26 cellular contexts compared by ENCODE assay signal in genomic region chrX:99469439-99469838, GRCh38.
DNase-seq lines count a peak whose midpoint lies in the region; ATAC-seq and TF ChIP-seq lines count a peak whose summit lies in the region.
"Had no signal": no experiment of that assay in that cellular context is flagged by ENCODE, and none has a peak within 500 bp of the region (broad histone marks: within the 10 kb centered on the region; RNA-seq: fewer than 3 reads in every experiment).

No MANE protein-coding gene starts in this region.

- H3K4ac ChIP-seq in mesendoderm (ENCODE audit: low read depth, low read length) = no peak overlapping the region

- no peak overlapping the region for H2AK5ac ChIP-seq in mesendoderm (ENCODE audit: low read length)

- H3K36me3 Mint-ChIP-seq in WTC11 = no peaks in the 10 kb centered on the region
- no peaks in the 10 kb centered on the region for H3K36me3 Mint-ChIP-seq in endodermal cell (ENCODE audit: low read depth)
- H3K36me3 Mint-ChIP-seq: CD14-positive monocyte; CD4-positive, alpha-beta memory T cell; CD4-positive, CD25-positive, alpha-beta regulatory T cell; CD8-positive, alpha-beta memory T cell had no signal

- H2BK120ac ChIP-seq in mesendoderm (ENCODE audit: low read depth, low read length) = no peak overlapping the region

- H3K56ac ChIP-seq in mesendoderm (ENCODE audit: low read length) = no peak overlapping the region

- no peaks in the 10 kb centered on the region for H3K9me3 ChIP-seq in endodermal cell (ENCODE audit: control insufficient read depth, low read length)
- H3K9me3 ChIP-seq: BE2C had no signal

- H3K27me3 ChIP-seq in endodermal cell (ENCODE audit: control insufficient read depth, insufficient read depth, low read length, poor library complexity, severe bottlenecking) (no peaks in the 10 kb centered on the region), mesendoderm (ENCODE audit: insufficient read depth, low read length, poor library complexity) (no peaks in the 10 kb centered on the region)
- H3K27me3 ChIP-seq: BE2C had no signal

- H3K27me3 Mint-ChIP-seq in WTC11 (ENCODE audit: low read depth) (no peaks in the 10 kb centered on the region; the same call in 1 of the 2 replicates), endodermal cell (ENCODE audit: insufficient read depth) (no peaks in the 10 kb centered on the region)
- H3K27me3 Mint-ChIP-seq: CD4-positive, alpha-beta memory T cell; CD4-positive, CD25-positive, alpha-beta regulatory T cell; CD8-positive, alpha-beta memory T cell had no signal

- H3K27ac ChIP-seq in endodermal cell (ENCODE audit: low read depth, low read length) = no peak overlapping the region
- no peak overlapping the region for H3K27ac ChIP-seq in mesendoderm (ENCODE audit: low read depth, low read length)
- H3K27ac ChIP-seq: BLaER1 had no signal

- POLR2A ChIA-PET in WTC11 (lab: Charles Lee) = no interaction called here

- no peak overlapping the region for H3K9ac ChIP-seq in endodermal cell (ENCODE audit: extremely low read depth, low read length, poor library complexity, severe bottlenecking)
- no peak overlapping the region for H3K9ac ChIP-seq in mesendoderm (ENCODE audit: low read length)
- H3K9ac ChIP-seq: BLaER1 had no signal

- no peaks in the 10 kb centered on the region for H3K79me1 ChIP-seq in mesendoderm (ENCODE audit: low read length)

- no peak overlapping the region for H2BK15ac ChIP-seq in mesendoderm (replicated peaks; ENCODE audit: low read depth)

- CTCF ChIA-PET in WTC11 (lab: Charles Lee) = interaction anchor here (0.9 kb wide), 1 partner anchor 10 kb away, joined by 3 read pairs; no protein-coding TSS in a partner anchor

- H3K23ac ChIP-seq in mesendoderm (ENCODE audit: low read length) = no peak overlapping the region

- H3K36me3 ChIP-seq in endodermal cell (ENCODE audit: control insufficient read depth, insufficient read depth, low read length) = no peaks in the 10 kb centered on the region
- H3K36me3 ChIP-seq in mesendoderm (ENCODE audit: control insufficient read depth, insufficient read depth, low read length) = no peaks in the 10 kb centered on the region
- H3K36me3 ChIP-seq: BE2C, BLaER1 had no signal

- H3K4me3 ChIP-seq in endodermal cell (ENCODE audit: low read length) (no peak overlapping the region), mesendoderm (ENCODE audit: low read length) (no peak overlapping the region)
- H3K4me3 ChIP-seq: BLaER1, GM12878 had no signal

- no peak for DNase-seq in WTC11 (ENCODE audit: low spot score)
- peak; percentile 35 for DNase-seq in endodermal cell
- peak; percentile 3 for DNase-seq in iPS-NIHi11 (ENCODE audit: low spot score)
- DNase-seq in mesendoderm = peak; percentile 0
- DNase-seq in NCI-H2196 (lab: John Stamatoyannopoulos, UW; ENCODE audit: unreplicated experiment) = no peak
- DNase-seq in NCI-H510A (lab: John Stamatoyannopoulos, UW) = no peak
- no peak for DNase-seq in T1000 (lab: John Stamatoyannopoulos, UW)
- no peak for DNase-seq in NCI-H82 treated with DMSO at 0.1 percent for 48 hours (lab: John Stamatoyannopoulos, UW; ENCODE audit: unreplicated experiment)
- DNase-seq: 8988T; ACHN; BE2C; C1 segment of cervical spinal cord; CD4-positive, alpha-beta memory T cell; CD4-positive, CD25-positive, alpha-beta regulatory T cell; CD8-positive, alpha-beta memory T cell; COR-L47; DMS 273 treated with DMSO at 0.1 percent for 48 hours; DMS153; DMS53; DMS79; DND-41; EL; GDM1 had no signal

- no peaks in the 10 kb centered on the region for H3K4me1 ChIP-seq in endodermal cell (ENCODE audit: control insufficient read depth, insufficient read depth, low read length)
- no peaks in the 10 kb centered on the region for H3K4me1 ChIP-seq in mesendoderm (ENCODE audit: control insufficient read depth, low read depth, low read length)
- H3K4me1 ChIP-seq: BE2C, BLaER1 had no signal

- H3K4me1 Mint-ChIP-seq in WTC11 (no peaks in the 10 kb centered on the region), endodermal cell (no peaks in the 10 kb centered on the region)
- H3K4me1 Mint-ChIP-seq: CD14-positive monocyte; CD4-positive, alpha-beta memory T cell; CD4-positive, CD25-positive, alpha-beta regulatory T cell; CD8-positive, alpha-beta memory T cell had no signal

- no peak overlapping the region for H3K27ac Mint-ChIP-seq in WTC11
- no peak overlapping the region for H3K27ac Mint-ChIP-seq in endodermal cell
- H3K27ac Mint-ChIP-seq: CD14-positive monocyte; CD4-positive, alpha-beta memory T cell; CD4-positive, CD25-positive, alpha-beta regulatory T cell; CD8-positive, alpha-beta memory T cell had no signal

- 86% methylated on average over 3 of the region's 3 CpGs; no CpG with 5 or more reads in 1 of the 2 experiments for WGBS in endodermal cell (ENCODE audit: insufficient coverage in 1 of 2, insufficient read length in 1 of 2), 2 experiments
- no CpG with 5 or more reads among the region's 3 CpGs for WGBS in mesendoderm (ENCODE audit: extremely low coverage, insufficient coverage, low lambda C conversion rate)

- no peaks in the 10 kb centered on the region for H3K79me2 ChIP-seq in mesendoderm (ENCODE audit: control insufficient read depth, insufficient read depth, low read length)

- no peak overlapping the region for H3K18ac ChIP-seq in mesendoderm (ENCODE audit: low read length)

- TF ChIP-seq CTCF in WTC11 (IDR thresholded peaks at IDR 0.05) (no peak), endodermal cell (conservative IDR thresholded peaks at IDR 0.05) (peak; percentile 42)

- H3K4me2 ChIP-seq in mesendoderm (ENCODE audit: low read length) = no peak overlapping the region
- H3K4me2 ChIP-seq: BLaER1 had no signal

- 0 out of 2 replicates have a peak, but pooled peaks have one; percentile 52 for ATAC-seq in WTC11
- ATAC-seq: GM12878 had no signal

- no peak overlapping the region for H2BK5ac ChIP-seq in mesendoderm (ENCODE audit: low read length)

- peaks cover 6% of the 10 kb centered on the region for H3K9me3 Mint-ChIP-seq in WTC11
- H3K9me3 Mint-ChIP-seq in endodermal cell = no peaks in the 10 kb centered on the region

- H3K4me3 Mint-ChIP-seq in WTC11 (no peak overlapping the region), endodermal cell (no peak overlapping the region)
- H3K4me3 Mint-ChIP-seq: CD14-positive monocyte; CD4-positive, alpha-beta memory T cell; CD4-positive, CD25-positive, alpha-beta regulatory T cell; CD8-positive, alpha-beta memory T cell had no signal

- no peak overlapping the region for H4K5ac ChIP-seq in mesendoderm (ENCODE audit: low read length)

- no peak overlapping the region for H4K8ac ChIP-seq in mesendoderm (ENCODE audit: low read depth, low read length)

TF ChIP-seq in WTC11, 78 proteins besides CTCF, POLR2A, EP300 and RAD21 (continues in another document):
- TF ChIP-seq NFATC4 (CRISPR knock-in tag; IDR thresholded peaks at IDR 0.05) = no peak
- no peak for TF ChIP-seq FOXP1 (CRISPR knock-in tag; IDR thresholded peaks at IDR 0.05; ENCODE audit: borderline replicate concordance)
- no peak for TF ChIP-seq ZNF532 (CRISPR knock-in tag; IDR thresholded peaks at IDR 0.05; ENCODE audit: borderline replicate concordance)
- no peak for TF ChIP-seq IRF2 (CRISPR knock-in tag; IDR thresholded peaks at IDR 0.05; ENCODE audit: borderline replicate concordance, low read depth)
- TF ChIP-seq FOXK1 (CRISPR knock-in tag; IDR thresholded peaks at IDR 0.05) = no peak
- no peak for TF ChIP-seq CBFB (CRISPR knock-in tag; IDR thresholded peaks at IDR 0.05; ENCODE audit: low read depth)
- no peak for TF ChIP-seq SP1 (CRISPR knock-in tag; conservative IDR thresholded peaks at IDR 0.05)
- TF ChIP-seq ZNF416 (CRISPR knock-in tag; IDR thresholded peaks at IDR 0.05) = no peak
- no peak for TF ChIP-seq MLX (CRISPR knock-in tag; IDR thresholded peaks at IDR 0.05)

Comparison
In these comparisons a context has a peak if more than half of its experiments do, and no peak if none do; other contexts are left out.
1. DNase-seq: peak in endodermal cell (single experiment), iPS-NIHi11 (single experiment) and mesendoderm (single experiment); none in WTC11 (single experiment), NCI-H2196 (single experiment), NCI-H510A (single experiment), T1000 (single experiment) and NCI-H82 treated with DMSO at 0.1 percent for 48 hours (single experiment).